8 cellular contexts compared by ENCODE assay signal in the genomic region with DNA sequence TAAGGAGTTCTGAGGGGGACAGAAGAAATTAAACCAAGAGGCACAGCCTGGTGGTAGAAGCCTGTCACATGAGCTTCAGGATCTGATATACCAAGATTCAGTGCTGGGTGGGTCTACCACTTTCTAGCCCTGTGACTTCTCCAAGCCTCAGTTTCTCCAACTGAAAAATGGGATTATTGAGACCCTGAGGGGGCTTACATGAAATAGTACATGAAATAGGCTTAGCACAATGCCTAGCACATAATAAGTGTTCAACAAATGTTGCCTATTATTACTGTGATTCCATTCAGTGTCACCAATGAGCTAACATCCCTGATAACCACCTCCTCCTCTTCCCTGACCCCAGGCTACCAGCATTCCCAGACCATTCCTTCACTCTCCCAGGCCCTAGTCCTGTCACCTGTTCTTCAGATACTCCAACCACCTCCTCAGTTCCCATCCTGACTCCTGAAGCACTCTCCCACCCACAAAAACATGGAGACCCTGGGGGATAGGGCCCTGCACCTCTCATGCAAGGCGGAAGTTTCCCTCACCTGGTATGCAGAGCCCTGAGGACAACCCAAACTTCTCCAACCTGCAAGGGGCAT. TPM values are rescaled to one million over a fixed set of nuclear protein-coding genes. Genes with fewer than 3 reads are reported as not detected.
DNase-seq lines count a peak whose midpoint lies in the region; ATAC-seq and TF ChIP-seq lines count a peak whose summit lies in the region.

No MANE protein-coding gene starts in this region.

- peak overlapping the region; percentile 59 for H3K9ac ChIP-seq in SK-N-MC (ENCODE audit: insufficient read length)
- H3K9ac ChIP-seq in fibroblast of lung (ENCODE audit: insufficient read depth, low read length): peak overlapping the region; percentile 86
- H3K9ac ChIP-seq in rectal smooth muscle tissue (ENCODE audit: low read length): no peak overlapping the region

- TF ChIP-seq CTCF in fibroblast of lung (conservative IDR thresholded peaks at IDR 0.05 in 1 of 2, IDR thresholded peaks at IDR 0.05 in 1 of 2; ENCODE audit: low read depth in 1 of 2, low read length in 2 of 2): no peak

- peak; percentile 37 for DNase-seq in EL
- DNase-seq in SK-N-MC (ENCODE audit: low read depth, low spot score): no peak
- DNase-seq in fibroblast of lung (ENCODE audit: low read depth in 2 of 2): peak in 1 of 2 donors; percentile 34
- no peak for DNase-seq in SIG-M5 treated with dmso at 0.1 percent for 504 hours (lab: John Stamatoyannopoulos, UW; ENCODE audit: unreplicated experiment)

- H3K79me2 ChIP-seq in fibroblast of lung (ENCODE audit: control insufficient read depth, insufficient read depth, low read length): peaks cover 42% of the 10 kb centered on the region

- H3K27me3 ChIP-seq in fibroblast of lung (ENCODE audit: control insufficient read depth, insufficient read depth, low read length) (no peaks in the 10 kb centered on the region), rectal smooth muscle tissue (ENCODE audit: control insufficient read depth, insufficient read depth, low read length) (no peaks in the 10 kb centered on the region)

- ATAC-seq in GM18519 (IDR thresholded peaks at IDR 0.05; ENCODE audit: low FRiP score, unreplicated experiment): no peak
- ATAC-seq in HG02884 (IDR thresholded peaks at IDR 0.05; ENCODE audit: unreplicated experiment): no peak
- no peak for ATAC-seq in GM19452 (IDR thresholded peaks at IDR 0.05; ENCODE audit: unreplicated experiment)

- H3K27ac ChIP-seq in SK-N-MC: peak overlapping the region; percentile 89
- peak overlapping the region; percentile 90 for H3K27ac ChIP-seq in fibroblast of lung (ENCODE audit: insufficient read depth, low read length)
- peak overlapping the region; percentile 55 for H3K27ac ChIP-seq in rectal smooth muscle tissue (ENCODE audit: low read depth, low read length)

- H3K9me3 ChIP-seq in SK-N-MC (ENCODE audit: low read depth, low read length) (no peaks in the 10 kb centered on the region), fibroblast of lung (ENCODE audit: control insufficient read depth, insufficient read depth, low read depth, low read length) (no peaks in the 10 kb centered on the region)

- H4K20me1 ChIP-seq in fibroblast of lung (ENCODE audit: control insufficient read depth, extremely low read depth, insufficient read depth, low read length): no peaks in the 10 kb centered on the region

- H3K4me3 ChIP-seq in SK-N-MC (peak overlapping the region; percentile 79), fibroblast of lung (replicated peaks in 1 of 4; ENCODE audit: control extremely low read depth in 1 of 4, insufficient read depth in 1 of 4, low read depth in 3 of 4, low read length in 4 of 4) (peak overlapping the region; percentile 65 to 91 (median 70)), rectal smooth muscle tissue (ENCODE audit: low read length) (peak overlapping the region; percentile 80)

- H2AFZ ChIP-seq in fibroblast of lung (ENCODE audit: low read length): no peak overlapping the region

- H3K4me1 ChIP-seq in fibroblast of lung (ENCODE audit: control insufficient read depth, extremely low read depth, insufficient read depth, low read length) (peaks cover 35% of the 10 kb centered on the region), rectal smooth muscle tissue (ENCODE audit: control insufficient read depth, insufficient read depth, low read length) (peaks cover 22% of the 10 kb centered on the region)

- H3K4me2 ChIP-seq in fibroblast of lung (ENCODE audit: extremely low read depth, insufficient read depth, low read length): peak overlapping the region; percentile 93

- H3K36me3 ChIP-seq in SK-N-MC (ENCODE audit: insufficient read depth, low read length): peaks cover 60% of the 10 kb centered on the region
- peaks cover 10% of the 10 kb centered on the region for H3K36me3 ChIP-seq in fibroblast of lung (ENCODE audit: control insufficient read depth, insufficient read depth, low read length)
- peaks cover 5% of the 10 kb centered on the region for H3K36me3 ChIP-seq in rectal smooth muscle tissue (ENCODE audit: control insufficient read depth, insufficient read depth, low read length)

RNA-seq across cellular contexts. Expression of gene TNKS1BP1, which starts 1.8 kb away (rescaled TPM):
- total RNA-seq in fibroblast of lung: 88.3 and 111 TPM in 2 replicates
- polyA plus RNA-seq in fibroblast of lung: 70.2 and 70.4 TPM in 2 replicates
- 140 and 176 TPM in 2 replicates for polyA plus RNA-seq in fibroblast of lung (2012)
- polyA minus RNA-seq in fibroblast of lung (ENCODE audit: low replicate concordance): 374 and 479 TPM in 2 replicates

RNA-seq across cellular contexts. Expression of gene SSRP1, which starts 12.7 kb away (rescaled TPM):
- total RNA-seq in fibroblast of lung: 52.7 and 55.0 TPM in 2 replicates
- 94.1 and 173 TPM in 2 replicates for polyA plus RNA-seq in fibroblast of lung
- 83.3 and 143 TPM in 2 replicates for polyA plus RNA-seq in fibroblast of lung (2012)
- polyA minus RNA-seq in fibroblast of lung (ENCODE audit: low replicate concordance): 193 and 444 TPM in 2 replicates

RNA-seq across cellular contexts. Expression of gene P2RX3, which starts 15.2 kb away (rescaled TPM):
- total RNA-seq in fibroblast of lung: not detected in 2 replicates
- not detected in 2 replicates for polyA plus RNA-seq in fibroblast of lung
- not detected in 2 replicates for polyA plus RNA-seq in fibroblast of lung (2012)
- not detected in 2 replicates for polyA minus RNA-seq in fibroblast of lung (ENCODE audit: low replicate concordance)

RNA-seq across cellular contexts. Expression of gene PRG3, which starts 58.0 kb away (rescaled TPM):
- total RNA-seq in fibroblast of lung: not detected in 2 replicates
- not detected in 2 replicates for polyA plus RNA-seq in fibroblast of lung
- not detected in 2 replicates for polyA plus RNA-seq in fibroblast of lung (2012)
- not detected in 2 replicates for polyA minus RNA-seq in fibroblast of lung (ENCODE audit: low replicate concordance)
